Comparison of ENCODE assay signal across 14 cellular contexts in genomic region chr15:67690936-67691335, GRCh38.
DNase-seq lines count a peak whose midpoint lies in the region; ATAC-seq, FAIRE-seq and TF ChIP-seq lines count a peak whose summit lies in the region.
"Had no signal": no experiment of that assay in that cellular context is flagged by ENCODE, and none has a peak within 500 bp of the region (broad histone marks: within the 10 kb centered on the region; RNA-seq: fewer than 3 reads in every experiment).

No MANE protein-coding gene starts in this region.

- H3K36me3 Mint-ChIP-seq in CD8-positive, alpha-beta memory T cell = peaks cover 12 to 25% (median 19%) of the 10 kb centered on the region in 3 donors

- ATAC-seq in HG03097 (IDR thresholded peaks at IDR 0.05; ENCODE audit: low FRiP score, unreplicated experiment) = no peak
- ATAC-seq: GM12878 had no signal

- no peaks in the 10 kb centered on the region for H3K9me3 ChIP-seq in right atrium auricular region
- no peaks in the 10 kb centered on the region for H3K9me3 ChIP-seq in CD8-positive, alpha-beta memory T cell (ENCODE audit: low read length)

- H3K27ac Mint-ChIP-seq in CD8-positive, alpha-beta memory T cell = no peak overlapping the region
- H3K27ac Mint-ChIP-seq: CD4-positive, alpha-beta memory T cell; nephron had no signal

- no peaks in the 10 kb centered on the region for H3K27me3 ChIP-seq in right atrium auricular region
- H3K27me3 ChIP-seq in CD8-positive, alpha-beta memory T cell (ENCODE audit: insufficient read depth, low read length, poor library complexity, severe bottlenecking) = no peaks in the 10 kb centered on the region

- CTCF ChIA-PET in CD8-positive, alpha-beta memory T cell (lab: Charles Lee) = no interaction called here

- H3K4me3 Mint-ChIP-seq in CD8-positive, alpha-beta memory T cell = no peak overlapping the region
- H3K4me3 Mint-ChIP-seq: CD4-positive, alpha-beta memory T cell; nephron had no signal

- H3K4me3 ChIP-seq in fibroblast of mammary gland (ENCODE audit: control insufficient read depth, low read depth, low read length) = no peak overlapping the region
- no peak overlapping the region for H3K4me3 ChIP-seq in right atrium auricular region
- no peak overlapping the region for H3K4me3 ChIP-seq in CD8-positive, alpha-beta memory T cell (ENCODE audit: low read length)
- H3K4me3 ChIP-seq: GM12878 had no signal

- POLR2A ChIA-PET in CD8-positive, alpha-beta memory T cell (lab: Charles Lee) = no interaction called here

- no peaks in the 10 kb centered on the region for H3K27me3 Mint-ChIP-seq in CD8-positive, alpha-beta memory T cell
- H3K27me3 Mint-ChIP-seq: CD4-positive, alpha-beta memory T cell had no signal

- peak; percentile 46 for FAIRE-seq in GM12892 (lab: Jason Lieb, UNC)
- FAIRE-seq: islet of Langerhans had no signal

- no peaks in the 10 kb centered on the region for H3K4me1 ChIP-seq in right atrium auricular region
- no peaks in the 10 kb centered on the region for H3K4me1 ChIP-seq in CD8-positive, alpha-beta memory T cell (ENCODE audit: insufficient read depth, low read length)

- H3K36me3 ChIP-seq in right atrium auricular region = peaks cover 4% of the 10 kb centered on the region
- H3K36me3 ChIP-seq in CD8-positive, alpha-beta memory T cell (ENCODE audit: insufficient read depth, low read length) = no peaks in the 10 kb centered on the region

- no peaks in the 10 kb centered on the region for H3K4me1 Mint-ChIP-seq in CD8-positive, alpha-beta memory T cell
- H3K4me1 Mint-ChIP-seq: CD4-positive, alpha-beta memory T cell; nephron had no signal

- TF ChIP-seq POLR2A in GM12892 (IDR thresholded peaks at IDR 0.05; ENCODE audit: low read depth, low read length) = no peak

- H3K9me3 Mint-ChIP-seq in CD8-positive, alpha-beta memory T cell = peaks cover 0 to 1% (median 0%) of the 10 kb centered on the region in 5 donors

- DNase-seq in AG08395 (ENCODE audit: low spot score) (peak; percentile 3), GM12892 (ENCODE audit: insufficient read length) (no peak), NCI-H748 treated with DMSO at 0.1 percent for 48 hours (lab: John Stamatoyannopoulos, UW) (peak; percentile 31), fibroblast of mammary gland (ENCODE audit: low read depth) (peak; percentile 64), right atrium auricular region (ENCODE audit: low spot score) (no peak), KG1 (lab: John Stamatoyannopoulos, UW) (no peak)
- no peak for DNase-seq in CD8-positive, alpha-beta memory T cell
- DNase-seq: CD4-positive, alpha-beta memory T cell; NCI-H524; T-helper 1 cell had no signal

- no peak for TF ChIP-seq CTCF in fibroblast of mammary gland (conservative IDR thresholded peaks at IDR 0.05; ENCODE audit: control insufficient read depth, insufficient read depth, low read depth, low read length)
- no peak for TF ChIP-seq CTCF in right atrium auricular region (IDR thresholded peaks at IDR 0.05)

- no peak overlapping the region for H3K27ac ChIP-seq in right atrium auricular region
- H3K27ac ChIP-seq in CD8-positive, alpha-beta memory T cell (ENCODE audit: low read depth, low read length) = no peak overlapping the region

Comparison
In these comparisons a context has a peak if more than half of its experiments do, and no peak if none do; other contexts are left out.
1. DNase-seq: peak in AG08395 (single experiment), NCI-H748 treated with DMSO at 0.1 percent for 48 hours (single experiment) and fibroblast of mammary gland (single experiment); none in GM12892 (single experiment), right atrium auricular region (single experiment), KG1 (single experiment) and CD8-positive, alpha-beta memory T cell (0 of 5).